ENCODE assay signal across 19 cellular contexts in genomic region chr1:202234331-202235002, GRCh38. TPM values are rescaled to one million over a fixed set of nuclear protein-coding genes. Genes with fewer than 3 reads are reported as not detected.
A peak's percentile ranks its signal among the peaks of the same experiment; 100 is the strongest.
DNase-seq lines count a peak whose midpoint lies in the region; ATAC-seq and TF ChIP-seq lines count a peak whose summit lies in the region.
"Had no signal": no experiment of that assay in that cellular context is flagged by ENCODE, and none has a peak within 500 bp of the region (broad histone marks: within the 10 kb centered on the region; RNA-seq: fewer than 3 reads in every experiment).

No MANE protein-coding gene starts in this region.

- in situ Hi-C loops in GM23248 (cut with MboI) = no loop called here

- H2AFZ ChIP-seq in GM23248 = no peak overlapping the region

- H3K4me3 ChIP-seq in GM23248 (no peak overlapping the region), ascending aorta (no peak overlapping the region)
- H3K4me3 ChIP-seq: esophagus squamous epithelium, lower lobe of right lung, Peyer's patch had no signal

- H3K27ac Mint-ChIP-seq in activated CD4-positive, alpha-beta T cell treated with anti-CD3 and anti-CD28 coated beads, Interleukin-2, amount 10 ng/mL, durations not matched to agents 24 days and 14 days = no peak overlapping the region
- no peak overlapping the region for H3K27ac Mint-ChIP-seq in activated naive CD8-positive, alpha-beta T cell treated with anti-CD3 and anti-CD28 coated beads, Interleukin-2, amount 50 U/mL, for 24 hours
- H3K27ac Mint-ChIP-seq: activated T-cell treated with anti-CD3 and anti-CD28 coated beads, Interleukin-2, amount 50 U/mL, for 24 hours; stimulated activated naive CD8-positive, alpha-beta T cell treated with anti-CD3 and anti-CD28 coated beads, Interleukin-15, Interleukin-2, amounts not matched to agents 100 ng/mL and 50 ng/mL, for 24 hours had no signal

- H3K27me3 ChIP-seq in GM23248 (replicated peaks; ENCODE audit: insufficient read depth) = peaks cover 1% of the 10 kb centered on the region; the same call in 1 of the 2 replicates
- H3K27me3 ChIP-seq in ascending aorta = no peaks in the 10 kb centered on the region
- H3K27me3 ChIP-seq: Peyer's patch had no signal

- H3K36me3 ChIP-seq in GM23248 (ENCODE audit: low read depth) (no peaks in the 10 kb centered on the region), ascending aorta (peaks cover 19 to 31% of the 10 kb centered on the region in 2 donors)
- H3K36me3 ChIP-seq: esophagus squamous epithelium, lower lobe of right lung, Peyer's patch had no signal

- no peaks in the 10 kb centered on the region for H4K20me1 ChIP-seq in GM23248 (ENCODE audit: insufficient read depth)

- ATAC-seq in GM18870 (IDR thresholded peaks at IDR 0.05; ENCODE audit: unreplicated experiment) = no peak
- no peak for ATAC-seq in activated naive CD8-positive, alpha-beta T cell treated with anti-CD3 and anti-CD28 coated beads, Interleukin-2, amount 50 U/mL, for 24 hours
- ATAC-seq: lower lobe of right lung had no signal

- H3K27ac ChIP-seq in GM23248 (no peak overlapping the region), ascending aorta (peak overlapping the region; percentile 93)
- H3K27ac ChIP-seq: esophagus squamous epithelium, lower lobe of right lung, Peyer's patch had no signal

- H3K79me2 ChIP-seq in GM23248 (ENCODE audit: insufficient read depth) = no peaks in the 10 kb centered on the region

- DNase-seq in A172 (ENCODE audit: low spot score) = peak; percentile 83
- peak; percentile 31 for DNase-seq in GM23248
- no peak for DNase-seq in ascending aorta (ENCODE audit: low spot score in 2 of 2)
- peak; percentile 46 for DNase-seq in hepatic stellate cell (ENCODE audit: low spot score)
- DNase-seq in retina = no peak
- no peak for DNase-seq in activated CD4-positive, alpha-beta T cell treated with anti-CD3 and anti-CD28 coated beads, Interleukin-2, amount 10 ng/mL, durations not matched to agents 24 days and 14 days
- DNase-seq in activated naive CD8-positive, alpha-beta T cell treated with anti-CD3 and anti-CD28 coated beads, Interleukin-2, amount 50 U/mL, for 24 hours = no peak
- DNase-seq: activated CD4-positive, alpha-beta T cell treated with anti-CD3 and anti-CD28 coated beads for 4 hours; activated T-cell treated with anti-CD3 and anti-CD28 coated beads, Interleukin-2, amount 50 U/mL, for 24 hours; esophagus squamous epithelium; H9; KG1; lower lobe of right lung; NCI-H1436; Peyer's patch had no signal

- H3K9me2 ChIP-seq in GM23248 (ENCODE audit: insufficient read depth) = no peaks in the 10 kb centered on the region

- intact Hi-C loops in ascending aorta (cut with DNase I) = no loop called here
- intact Hi-C loops in activated CD4-positive, alpha-beta T cell treated with anti-CD3 and anti-CD28 coated beads, Interleukin-2, amount 10 ng/mL, durations not matched to agents 24 days and 14 days (cut with micrococcal nuclease) = no loop called here

- peaks cover 5% of the 10 kb centered on the region for H3K4me1 Mint-ChIP-seq in activated CD4-positive, alpha-beta T cell treated with anti-CD3 and anti-CD28 coated beads, Interleukin-2, amount 10 ng/mL, durations not matched to agents 24 days and 14 days
- peaks cover 3% of the 10 kb centered on the region for H3K4me1 Mint-ChIP-seq in activated naive CD8-positive, alpha-beta T cell treated with anti-CD3 and anti-CD28 coated beads, Interleukin-2, amount 50 U/mL, for 24 hours

- H3F3A ChIP-seq in GM23248 (ENCODE audit: insufficient read depth) = 0 out of 2 replicates have a peak, but pooled peaks cover 6% of the 10 kb centered on the region

- H3K36me3 Mint-ChIP-seq in activated CD4-positive, alpha-beta T cell treated with anti-CD3 and anti-CD28 coated beads, Interleukin-2, amount 10 ng/mL, durations not matched to agents 24 days and 14 days (ENCODE audit: low read depth) = no peaks in the 10 kb centered on the region
- H3K36me3 Mint-ChIP-seq in activated naive CD8-positive, alpha-beta T cell treated with anti-CD3 and anti-CD28 coated beads, Interleukin-2, amount 50 U/mL, for 24 hours (ENCODE audit: low read depth) = no peaks in the 10 kb centered on the region

- H3K9me3 ChIP-seq in GM23248 (ENCODE audit: low read depth) = no peaks in the 10 kb centered on the region
- H3K9me3 ChIP-seq in ascending aorta = no peaks in the 10 kb centered on the region
- H3K9me3 ChIP-seq: esophagus squamous epithelium, lower lobe of right lung, Peyer's patch had no signal

- no peak overlapping the region for H3K9ac ChIP-seq in GM23248

- no peak overlapping the region for H3K4me2 ChIP-seq in GM23248 (ENCODE audit: unreplicated experiment)

- H3K4me1 ChIP-seq in GM23248 (ENCODE audit: insufficient read depth) (peaks cover 15% of the 10 kb centered on the region), ascending aorta (peaks cover 14 to 33% of the 10 kb centered on the region in 2 donors)
- H3K4me1 ChIP-seq: lower lobe of right lung, Peyer's patch had no signal

- H3K4me3 Mint-ChIP-seq in activated CD4-positive, alpha-beta T cell treated with anti-CD3 and anti-CD28 coated beads, Interleukin-2, amount 10 ng/mL, durations not matched to agents 24 days and 14 days = no peak overlapping the region
- no peak overlapping the region for H3K4me3 Mint-ChIP-seq in activated naive CD8-positive, alpha-beta T cell treated with anti-CD3 and anti-CD28 coated beads, Interleukin-2, amount 50 U/mL, for 24 hours
- H3K4me3 Mint-ChIP-seq: activated T-cell treated with anti-CD3 and anti-CD28 coated beads, Interleukin-2, amount 50 U/mL, for 24 hours; H9; stimulated activated naive CD8-positive, alpha-beta T cell treated with anti-CD3 and anti-CD28 coated beads, Interleukin-15, Interleukin-2, amounts not matched to agents 100 ng/mL and 50 ng/mL, for 24 hours had no signal

- no peaks in the 10 kb centered on the region for H3K9me3 Mint-ChIP-seq in activated CD4-positive, alpha-beta T cell treated with anti-CD3 and anti-CD28 coated beads, Interleukin-2, amount 10 ng/mL, durations not matched to agents 24 days and 14 days
- no peaks in the 10 kb centered on the region for H3K9me3 Mint-ChIP-seq in activated naive CD8-positive, alpha-beta T cell treated with anti-CD3 and anti-CD28 coated beads, Interleukin-2, amount 50 U/mL, for 24 hours
- H3K9me3 Mint-ChIP-seq: activated T-cell treated with anti-CD3 and anti-CD28 coated beads, Interleukin-2, amount 50 U/mL, for 24 hours; H9; stimulated activated naive CD8-positive, alpha-beta T cell treated with anti-CD3 and anti-CD28 coated beads, Interleukin-15, Interleukin-2, amounts not matched to agents 100 ng/mL and 50 ng/mL, for 24 hours had no signal

- H3K27me3 Mint-ChIP-seq in activated CD4-positive, alpha-beta T cell treated with anti-CD3 and anti-CD28 coated beads, Interleukin-2, amount 10 ng/mL, durations not matched to agents 24 days and 14 days = peaks cover 29% of the 10 kb centered on the region
- H3K27me3 Mint-ChIP-seq in activated naive CD8-positive, alpha-beta T cell treated with anti-CD3 and anti-CD28 coated beads, Interleukin-2, amount 50 U/mL, for 24 hours = peaks cover 12% of the 10 kb centered on the region

- WGBS in GM23248 (ENCODE audit: low coverage in 1 of 2, low lambda C conversion rate in 2 of 2, missing lambda C conversion rate in 2 of 2), 2 experiments = 86 to 87% methylated on average over 3 of the region's 3 CpGs

- no peak for TF ChIP-seq CTCF in ascending aorta (IDR thresholded peaks at IDR 0.05)

RNA-seq across cellular contexts. Expression of gene LGR6, which starts 40.9 kb away (rescaled TPM):
- not detected in 2 replicates for total RNA-seq in A172 (2014; rRNA removed; shearing (Covaris generic))
- not detected in 2 replicates for total RNA-seq in GM23248 (2014; rRNA removed; shearing (Covaris generic))
- not detected in 2 replicates for polyA plus RNA-seq in GM23248 (2016; fragmentation: Nextera tagmentation; extraction: Ambion mirVana)
- total RNA-seq in ascending aorta = 26.0 TPM
- total RNA-seq in activated CD4-positive, alpha-beta T cell treated with anti-CD3 and anti-CD28 coated beads, Interleukin-2, amount 10 ng/mL, durations not matched to agents 24 days and 14 days = not detected in 2 replicates
- total RNA-seq: dermis microvascular lymphatic vessel endothelial cell had no signal
- polyA plus RNA-seq: AG04450 had no signal

Comparison
In these comparisons a context has a peak if more than half of its experiments do, and no peak if none do; other contexts are left out.
1. DNase-seq: peak in A172 (single experiment), GM23248 (single experiment) and hepatic stellate cell (single experiment); none in ascending aorta (0 of 2), retina (single experiment), activated CD4-positive, alpha-beta T cell treated with anti-CD3 and anti-CD28 coated beads, Interleukin-2, amount 10 ng/mL, durations not matched to agents 24 days and 14 days (single experiment) and activated naive CD8-positive, alpha-beta T cell treated with anti-CD3 and anti-CD28 coated beads, Interleukin-2, amount 50 U/mL, for 24 hours (single experiment).
2. RNA of gene LGR6, which starts 40.9 kb away (total RNA-seq): 26.0 TPM in ascending aorta (single experiment); not detected in A172, not detected in GM23248 and not detected in activated CD4-positive, alpha-beta T cell treated with anti-CD3 and anti-CD28 coated beads, Interleukin-2, amount 10 ng/mL, durations not matched to agents 24 days and 14 days; every median in the first group is over 10 times any median in the second.